Comparison of ENCODE assay signal across 9 cellular contexts in genomic region chr18:26468931-26469340, GRCh38.
DNase-seq lines count a peak whose midpoint lies in the region; ATAC-seq, FAIRE-seq and TF ChIP-seq lines count a peak whose summit lies in the region.
"Had no signal": no experiment of that assay in that cellular context is flagged by ENCODE, and none has a peak within 500 bp of the region (broad histone marks: within the 10 kb centered on the region; RNA-seq: fewer than 3 reads in every experiment).

No MANE protein-coding gene starts in this region.

- H3K4me3 ChIP-seq in NB4 (ENCODE audit: low read depth, low read length) (no peak overlapping the region), right lobe of liver (no peak overlapping the region)

- H3K36me3 ChIP-seq in right lobe of liver, result no peaks in the 10 kb centered on the region

- no peaks in the 10 kb centered on the region for H3K27me3 ChIP-seq in right lobe of liver

- no peaks in the 10 kb centered on the region for H3K9me3 Mint-ChIP-seq in activated T-cell treated with anti-CD3 and anti-CD28 coated beads, Interleukin-2, amount 50 U/mL, for 4 hours

- no peak overlapping the region for H3K27ac ChIP-seq in VCaP
- no peak overlapping the region for H3K27ac ChIP-seq in right lobe of liver

- H3K4me1 ChIP-seq in right lobe of liver, result no peaks in the 10 kb centered on the region

- TF ChIP-seq POLR2A in GM12892 (IDR thresholded peaks at IDR 0.05; ENCODE audit: low read depth, low read length), result no peak
- no peak for TF ChIP-seq POLR2A in NB4 (IDR thresholded peaks at IDR 0.05; ENCODE audit: extremely low read depth, insufficient read length)
- TF ChIP-seq POLR2A in right lobe of liver (IDR thresholded peaks at IDR 0.05), result no peak

- H3K9me3 ChIP-seq in right lobe of liver, result no peaks in the 10 kb centered on the region

- intact Hi-C loops in right lobe of liver (cut with DNase I), result no loop called here

- no peak for DNase-seq in GM12892 (ENCODE audit: insufficient read length)
- peak; percentile 22 for DNase-seq in NB4 (ENCODE audit: low read depth)
- no peak for DNase-seq in right lobe of liver
- DNase-seq in activated T-cell treated with anti-CD3 and anti-CD28 coated beads, Interleukin-2, amount 50 U/mL, for 4 hours, result no peak
- DNase-seq: right cardiac atrium had no signal

- no peaks in the 10 kb centered on the region for H3K27me3 Mint-ChIP-seq in activated T-cell treated with anti-CD3 and anti-CD28 coated beads, Interleukin-2, amount 50 U/mL, for 4 hours (ENCODE audit: low read depth)

- TF ChIP-seq CTCF in NB4 (IDR thresholded peaks at IDR 0.05; ENCODE audit: low read depth, low read length), result peak; percentile 49
- TF ChIP-seq CTCF in VCaP (conservative IDR thresholded peaks at IDR 0.05), result peak; percentile 75
- peak; percentile 23 to 34 (median 26) for TF ChIP-seq CTCF in right lobe of liver (IDR thresholded peaks at IDR 0.05)

- no peaks in the 10 kb centered on the region for H3K36me3 Mint-ChIP-seq in activated T-cell treated with anti-CD3 and anti-CD28 coated beads, Interleukin-2, amount 50 U/mL, for 4 hours (ENCODE audit: insufficient read depth)

- WGBS in right lobe of liver (ENCODE audit: insufficient coverage, low coverage, low lambda C conversion rate, missing lambda C conversion rate), result 96% methylated on average over 3 of the region's 4 CpGs

- FAIRE-seq in GM12892 (lab: Jason Lieb, UNC), result peak; percentile 73

- H3K4me1 Mint-ChIP-seq in activated T-cell treated with anti-CD3 and anti-CD28 coated beads, Interleukin-2, amount 50 U/mL, for 4 hours (ENCODE audit: low read depth), result no peaks in the 10 kb centered on the region

- peak; percentile 65 for ATAC-seq in GM21825 (IDR thresholded peaks at IDR 0.05; ENCODE audit: unreplicated experiment)
- ATAC-seq in right lobe of liver, result no peak
- ATAC-seq in activated T-cell treated with anti-CD3 and anti-CD28 coated beads, Interleukin-2, amount 50 U/mL, for 4 hours, result no peak
- ATAC-seq in GM21528 (IDR thresholded peaks at IDR 0.05; ENCODE audit: low FRiP score, unreplicated experiment), result no peak
- no peak for ATAC-seq in HG02970 (IDR thresholded peaks at IDR 0.05; ENCODE audit: low FRiP score, unreplicated experiment)

- H3K4me3 Mint-ChIP-seq in activated T-cell treated with anti-CD3 and anti-CD28 coated beads, Interleukin-2, amount 50 U/mL, for 4 hours, result no peak overlapping the region
